1 cellular context compared by ENCODE assay signal in genomic region chr7:113405296-113406056, GRCh38.
TF ChIP-seq lines count a peak whose summit lies in the region.

No MANE protein-coding gene starts in this region.

TF ChIP-seq in SK-N-SH, 30 proteins besides CTCF, POLR2A, EP300 and RAD21 (continued from another document):
- no peak for TF ChIP-seq PBX3 (IDR thresholded peaks at IDR 0.05)
- no peak for TF ChIP-seq USF2 (IDR thresholded peaks at IDR 0.05; ENCODE audit: borderline replicate concordance, low read depth, low read length)
- TF ChIP-seq EZH2phosphoT487 (IDR thresholded peaks at IDR 0.05; ENCODE audit: borderline replicate concordance, low read depth): no peak
- no peak for TF ChIP-seq TAF1 (IDR thresholded peaks at IDR 0.05; ENCODE audit: borderline replicate concordance, low read depth, low read length)
- TF ChIP-seq MXI1 (IDR thresholded peaks at IDR 0.05; ENCODE audit: low read depth, low read length): no peak
- TF ChIP-seq GATA2 (CRISPR knock-in tag; IDR thresholded peaks at IDR 0.05): no peak
- TF ChIP-seq RXRA (IDR thresholded peaks at IDR 0.05; ENCODE audit: borderline replicate concordance, low read depth): no peak
- TF ChIP-seq MEF2A (IDR thresholded peaks at IDR 0.05; ENCODE audit: borderline replicate concordance, low read depth): no peak
- TF ChIP-seq IRF3 (IDR thresholded peaks at IDR 0.05; ENCODE audit: low read depth, low read length): no peak
- TF ChIP-seq FOXJ3 (CRISPR knock-in tag; IDR thresholded peaks at IDR 0.05): no peak
